In the genomic region with DNA sequence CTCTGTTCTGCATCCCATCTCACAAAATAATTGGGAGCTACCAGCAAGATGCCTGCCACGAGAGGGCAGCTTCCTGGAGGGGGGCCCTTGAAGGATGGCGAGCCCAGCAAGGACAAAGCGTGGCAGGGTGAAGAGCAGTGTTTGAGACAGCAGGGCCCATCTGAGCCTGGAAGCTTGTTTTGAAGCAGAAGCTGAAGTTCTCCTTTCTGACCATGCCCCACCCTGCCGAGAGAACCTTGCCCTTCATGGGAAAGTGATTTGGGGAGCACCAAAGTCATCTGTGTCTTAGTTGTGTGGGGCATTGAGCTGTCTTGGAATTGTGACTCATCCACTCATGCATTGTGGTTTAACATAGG, we compare ENCODE assay signal across 1 cellular context.
A peak's percentile ranks its signal among the peaks of the same experiment; 100 is the strongest.
TF ChIP-seq lines count a peak whose summit lies in the region.

No MANE protein-coding gene starts in this region.

TF ChIP-seq in HepG2, 621 proteins besides CTCF, POLR2A, EP300 and RAD21 (continued from another document):
- TF ChIP-seq, protein P1, sequence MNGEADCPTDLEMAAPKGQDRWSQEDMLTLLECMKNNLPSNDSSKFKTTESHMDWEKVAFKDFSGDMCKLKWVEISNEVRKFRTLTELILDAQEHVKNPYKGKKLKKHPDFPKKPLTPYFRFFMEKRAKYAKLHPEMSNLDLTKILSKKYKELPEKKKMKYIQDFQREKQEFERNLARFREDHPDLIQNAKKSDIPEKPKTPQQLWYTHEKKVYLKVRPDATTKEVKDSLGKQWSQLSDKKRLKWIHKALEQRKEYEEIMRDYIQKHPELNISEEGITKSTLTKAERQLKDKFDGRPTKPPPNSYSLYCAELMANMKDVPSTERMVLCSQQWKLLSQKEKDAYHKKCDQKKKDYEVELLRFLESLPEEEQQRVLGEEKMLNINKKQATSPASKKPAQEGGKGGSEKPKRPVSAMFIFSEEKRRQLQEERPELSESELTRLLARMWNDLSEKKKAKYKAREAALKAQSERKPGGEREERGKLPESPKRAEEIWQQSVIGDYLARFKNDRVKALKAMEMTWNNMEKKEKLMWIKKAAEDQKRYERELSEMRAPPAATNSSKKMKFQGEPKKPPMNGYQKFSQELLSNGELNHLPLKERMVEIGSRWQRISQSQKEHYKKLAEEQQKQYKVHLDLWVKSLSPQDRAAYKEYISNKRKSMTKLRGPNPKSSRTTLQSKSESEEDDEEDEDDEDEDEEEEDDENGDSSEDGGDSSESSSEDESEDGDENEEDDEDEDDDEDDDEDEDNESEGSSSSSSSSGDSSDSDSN (CRISPR knock-in tag; IDR thresholded peaks at IDR 0.05): no peak
- TF ChIP-seq ZBTB38 (CRISPR knock-in tag; IDR thresholded peaks at IDR 0.05) (no peak), TEAD3 (CRISPR knock-in tag; optimal IDR thresholded peaks at IDR 0.05; ENCODE audit: borderline replicate concordance) (peak; percentile 75), ZNF816 (CRISPR knock-in tag; IDR thresholded peaks at IDR 0.05; ENCODE audit: borderline replicate concordance) (no peak)
- TF ChIP-seq, protein P2, sequence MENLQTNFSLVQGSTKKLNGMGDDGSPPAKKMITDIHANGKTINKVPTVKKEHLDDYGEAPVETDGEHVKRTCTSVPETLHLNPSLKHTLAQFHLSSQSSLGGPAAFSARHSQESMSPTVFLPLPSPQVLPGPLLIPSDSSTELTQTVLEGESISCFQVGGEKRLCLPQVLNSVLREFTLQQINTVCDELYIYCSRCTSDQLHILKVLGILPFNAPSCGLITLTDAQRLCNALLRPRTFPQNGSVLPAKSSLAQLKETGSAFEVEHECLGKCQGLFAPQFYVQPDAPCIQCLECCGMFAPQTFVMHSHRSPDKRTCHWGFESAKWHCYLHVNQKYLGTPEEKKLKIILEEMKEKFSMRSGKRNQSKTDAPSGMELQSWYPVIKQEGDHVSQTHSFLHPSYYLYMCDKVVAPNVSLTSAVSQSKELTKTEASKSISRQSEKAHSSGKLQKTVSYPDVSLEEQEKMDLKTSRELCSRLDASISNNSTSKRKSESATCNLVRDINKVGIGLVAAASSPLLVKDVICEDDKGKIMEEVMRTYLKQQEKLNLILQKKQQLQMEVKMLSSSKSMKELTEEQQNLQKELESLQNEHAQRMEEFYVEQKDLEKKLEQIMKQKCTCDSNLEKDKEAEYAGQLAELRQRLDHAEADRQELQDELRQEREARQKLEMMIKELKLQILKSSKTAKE (CRISPR knock-in tag; IDR thresholded peaks at IDR 0.05; ENCODE audit: borderline replicate concordance): no peak
TF ChIP-seq in HepG2: peak in this region for 3.
